In genomic region chr21:44332965-44333364, GRCh38 we compare ENCODE assay signal across 1 cellular context.
TF ChIP-seq lines count a peak whose summit lies in the region.

No MANE protein-coding gene starts in this region.

TF ChIP-seq in HepG2, 621 proteins besides CTCF, POLR2A, EP300 and RAD21:
- TF ChIP-seq, protein P1, sequence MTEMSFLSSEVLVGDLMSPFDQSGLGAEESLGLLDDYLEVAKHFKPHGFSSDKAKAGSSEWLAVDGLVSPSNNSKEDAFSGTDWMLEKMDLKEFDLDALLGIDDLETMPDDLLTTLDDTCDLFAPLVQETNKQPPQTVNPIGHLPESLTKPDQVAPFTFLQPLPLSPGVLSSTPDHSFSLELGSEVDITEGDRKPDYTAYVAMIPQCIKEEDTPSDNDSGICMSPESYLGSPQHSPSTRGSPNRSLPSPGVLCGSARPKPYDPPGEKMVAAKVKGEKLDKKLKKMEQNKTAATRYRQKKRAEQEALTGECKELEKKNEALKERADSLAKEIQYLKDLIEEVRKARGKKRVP (CRISPR knock-in tag; IDR thresholded peaks at IDR 0.05): no peak
- TF ChIP-seq NFIC (IDR thresholded peaks at IDR 0.05; ENCODE audit: low read length) (no peak), RBFOX2 (IDR thresholded peaks at IDR 0.05; ENCODE audit: low read depth, low read length) (peak; percentile 25; the same call in 1 of the 2 replicates)
TF ChIP-seq in HepG2: peak in this region for 1.
